Comparison of ENCODE assay signal across 28 cellular contexts in the genomic region with DNA sequence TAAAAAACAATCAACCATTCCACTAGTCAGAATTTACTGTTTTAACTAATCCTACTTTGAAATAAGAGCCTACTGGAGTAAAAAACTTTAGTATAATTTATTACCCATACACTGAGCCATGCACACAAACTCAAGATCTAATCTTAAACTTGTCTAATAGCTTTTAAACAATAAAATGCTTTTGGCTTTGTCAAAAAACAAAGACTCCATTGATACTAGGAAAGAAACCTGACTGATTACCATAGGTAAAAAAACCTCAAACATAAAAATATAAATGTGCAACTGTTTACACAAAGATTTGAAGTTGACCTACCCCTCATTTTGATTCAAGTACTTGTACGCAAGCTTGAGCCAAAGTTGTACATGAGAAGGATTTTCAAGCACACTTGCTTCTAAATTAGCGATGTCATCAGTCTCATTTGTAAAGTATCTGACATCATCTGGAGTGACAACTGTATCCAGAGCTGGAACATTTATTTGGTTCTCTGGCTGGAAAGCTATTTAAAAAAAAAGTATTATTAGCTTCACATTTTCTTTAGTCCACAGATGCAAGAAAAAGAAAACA. TPM values are rescaled to one million over a fixed set of nuclear protein-coding genes. Genes with fewer than 3 reads are reported as not detected.
DNase-seq lines count a peak whose midpoint lies in the region; ATAC-seq, FAIRE-seq and TF ChIP-seq lines count a peak whose summit lies in the region.
"Had no signal": no experiment of that assay in that cellular context is flagged by ENCODE, and none has a peak within 500 bp of the region (broad histone marks: within the 10 kb centered on the region; RNA-seq: fewer than 3 reads in every experiment).

No MANE protein-coding gene starts in this region.

- BruUV-seq in endothelial cell of umbilical vein (replicated peaks; lab: Mats Ljungman, UMichigan), result no TSS peak

- H3K36me3 ChIP-seq in endothelial cell of umbilical vein (ENCODE audit: control insufficient read depth in 2 of 2, extremely low read depth in 1 of 2, insufficient read depth in 2 of 2, low read length in 2 of 2) (peaks cover 7 to 46% of the 10 kb centered on the region in 2 experiments), smooth muscle cell (ENCODE audit: low read depth) (peaks cover 82% of the 10 kb centered on the region)

- peaks cover 19% of the 10 kb centered on the region for H3K4me1 ChIP-seq in endothelial cell of umbilical vein (ENCODE audit: control insufficient read depth, extremely low read depth, insufficient read depth, low read length)
- H3K4me1 ChIP-seq in smooth muscle cell (ENCODE audit: low read depth), result no peaks in the 10 kb centered on the region
- H3K4me1 ChIP-seq: thyroid gland had no signal

- TF ChIP-seq CTCF in endothelial cell of umbilical vein (IDR thresholded peaks at IDR 0.05; ENCODE audit: extremely low read depth in 1 of 2, insufficient read depth in 1 of 2, low read depth in 1 of 2, low read length in 2 of 2) (no peak), smooth muscle cell (IDR thresholded peaks at IDR 0.05; ENCODE audit: borderline replicate concordance, insufficient read depth, poor library complexity, severe bottlenecking) (no peak), GM13976 (IDR thresholded peaks at IDR 0.05; ENCODE audit: borderline replicate concordance, control extremely low read depth, extremely low read depth, insufficient read depth, missing control alignments) (no peak)

- in situ Hi-C loops in GM13976 (cut with MboI; ENCODE audit: low sequenced_read_pairs, unreplicated experiment), result no loop called here

- FAIRE-seq in endothelial cell of umbilical vein (lab: Jason Lieb, UNC), result no peak
- FAIRE-seq: GM18507, K562 had no signal

- no peak for TF ChIP-seq POLR2A in endothelial cell of umbilical vein (IDR thresholded peaks at IDR 0.05; ENCODE audit: low read depth, low read length)

- H3K4me2 ChIP-seq in endothelial cell of umbilical vein (ENCODE audit: insufficient read depth, low read length) (peak overlapping the region; percentile 82), smooth muscle cell (no peak overlapping the region)

- POLR2A ChIA-PET in endothelial cell of umbilical vein (lab: Charles Lee), result interaction anchor here (1.4 kb wide), 1 partner anchor 9 kb away, joined by 4 read pairs; no protein-coding TSS in a partner anchor

- no peaks in the 10 kb centered on the region for H3K27me3 ChIP-seq in endothelial cell of umbilical vein (ENCODE audit: control insufficient read depth in 2 of 2, insufficient read depth in 2 of 2, low read length in 2 of 2)
- H3K27me3 ChIP-seq in smooth muscle cell (ENCODE audit: low read depth), result no peaks in the 10 kb centered on the region
- H3K27me3 ChIP-seq: ascending aorta, foreskin keratinocyte, thyroid gland had no signal

- WGBS in smooth muscle cell (ENCODE audit: low lambda C conversion rate), result 77% methylated on average over 2 of the region's 2 CpGs

- dilution Hi-C loops in endothelial cell of umbilical vein (cut with MboI; ENCODE audit: extremely low pct_ligation_motif_present, low sequenced_read_pairs), result no loop called here

- H3K9ac ChIP-seq in endothelial cell of umbilical vein (replicated peaks; ENCODE audit: extremely low read depth, insufficient read depth, low read length) (peak overlapping the region; percentile 9), smooth muscle cell (ENCODE audit: low read depth) (no peak overlapping the region)
- H3K9ac ChIP-seq: GM23248 had no signal

- H3K27ac ChIP-seq in endothelial cell of umbilical vein (ENCODE audit: insufficient read depth, low read depth, low read length) (peak overlapping the region; percentile 64), smooth muscle cell (ENCODE audit: low read depth) (peak overlapping the region; percentile 66)
- H3K27ac ChIP-seq: ascending aorta, foreskin keratinocyte, thyroid gland had no signal

- no peak for ATAC-seq in HG03108 (IDR thresholded peaks at IDR 0.05; ENCODE audit: unreplicated experiment)
- ATAC-seq: activated naive CD4-positive, alpha-beta T cell treated with anti-CD3 and anti-CD28 coated beads, Interleukin-2, amount 50 U/mL, for 72 hours; CD8-positive, alpha-beta T cell; K562; left cardiac atrium; natural killer cell; WTC11 had no signal

- H3K9me3 ChIP-seq in endothelial cell of umbilical vein (replicated peaks; ENCODE audit: control insufficient read depth, insufficient read depth, low read length), result no peaks in the 10 kb centered on the region
- no peaks in the 10 kb centered on the region for H3K9me3 ChIP-seq in smooth muscle cell (replicated peaks; ENCODE audit: low read depth)
- H3K9me3 ChIP-seq: ascending aorta, thyroid gland had no signal

- H4K20me1 ChIP-seq in endothelial cell of umbilical vein (replicated peaks; ENCODE audit: control insufficient read depth, extremely low read depth, insufficient read depth, low read length) (no peaks in the 10 kb centered on the region), smooth muscle cell (ENCODE audit: low read depth) (peaks cover 66% of the 10 kb centered on the region)

- H3K4me3 ChIP-seq in endothelial cell of umbilical vein (replicated peaks in 1 of 3; ENCODE audit: insufficient read depth in 1 of 3, low read depth in 1 of 3, low read length in 3 of 3) (no peak overlapping the region), smooth muscle cell (no peak overlapping the region)
- H3K4me3 ChIP-seq: ascending aorta, GM23248, K562, thyroid gland had no signal

- DNase-seq in NCI-H2196 (lab: John Stamatoyannopoulos, UW; ENCODE audit: unreplicated experiment) (peak; percentile 11), NCI-H2196 treated with DMSO at 0.1 percent for 48 hours (lab: John Stamatoyannopoulos, UW; ENCODE audit: unreplicated experiment) (no peak), NCI-H774 (lab: John Stamatoyannopoulos, UW) (peak; percentile 40), endothelial cell of umbilical vein (ENCODE audit: low read depth, low spot score) (peak; percentile 29), smooth muscle cell (lab: John Stamatoyannopoulos, UW; ENCODE audit: unreplicated experiment) (no peak), GM13976 (ENCODE audit: low spot score) (no peak)
- DNase-seq in activated naive CD4-positive, alpha-beta T cell treated with Interleukin-2 at 50 U/mL for 16 hours, result no peak
- DNase-seq: CD8-positive, alpha-beta T cell; cerebellar nuclear complex; DMS 273 treated with DMSO at 0.1 percent for 48 hours; effector CD4-positive, alpha-beta T cell; HFFc6; left cardiac atrium; midbrain; natural killer cell; NCI-H1417 treated with DMSO at 0.1 percent for 48 hours; NCI-H2171 treated with DMSO at 0.1 percent for 48 hours; stimulated activated CD4-positive, alpha-beta T cell treated with anti-CD3 and anti-CD28 coated beads, Interleukin-4, amount 100 ng/mL, for 4 hours; T-helper 2 cell; thyroid gland had no signal

- H3K79me2 ChIP-seq in endothelial cell of umbilical vein (ENCODE audit: control insufficient read depth, insufficient read depth, low read length) (peaks cover 12% of the 10 kb centered on the region), smooth muscle cell (ENCODE audit: low read depth) (peaks cover 38% of the 10 kb centered on the region)

- intact Hi-C loops in endothelial cell of umbilical vein (cut with micrococcal nuclease), result no loop called here

- CTCF ChIA-PET in endothelial cell of umbilical vein (lab: Charles Lee), result interaction anchor here (0.7 to 4.4 kb wide), 9 partner anchors 10 to 120 kb away, joined by 3 to 67 read pairs (median 6); partner anchors contain the start of genes THAP2 and ZFC3H1

- no peaks in the 10 kb centered on the region for H3K9me1 ChIP-seq in endothelial cell of umbilical vein (replicated peaks; ENCODE audit: control insufficient read depth, extremely low read depth, insufficient read depth, low read length)

- H2AFZ ChIP-seq in endothelial cell of umbilical vein (ENCODE audit: low read depth, low read length), result no peak overlapping the region
- no peak overlapping the region for H2AFZ ChIP-seq in smooth muscle cell (ENCODE audit: low read depth)
- H2AFZ ChIP-seq: GM23248 had no signal

- peaks cover 3% of the 10 kb centered on the region for H3F3A ChIP-seq in smooth muscle cell (ENCODE audit: low read depth)

TF ChIP-seq in endothelial cell of umbilical vein, 7 proteins besides CTCF, POLR2A, EP300 and RAD21 (continues in another document):
- TF ChIP-seq POLR2AphosphoS5 (IDR thresholded peaks at IDR 0.05; ENCODE audit: insufficient read depth, low read depth, low read length), result no peak

RNA-seq across cellular contexts. Expression of gene ZFC3H1, which starts 36.1 kb away (rescaled TPM):
- total RNA-seq in endothelial cell of umbilical vein (47.6 and 60.4 TPM in 2 replicates), smooth muscle cell (52.9 and 60.2 TPM in 2 replicates)
- polyA plus RNA-seq in endothelial cell of umbilical vein (17.5 and 23.6 TPM in 2 replicates), smooth muscle cell (17.5 and 27.3 TPM in 2 replicates)
- polyA plus RNA-seq in endothelial cell of umbilical vein (2011; cell fraction: cytosol; rRNA removed), result 9.8 and 11.0 TPM in 2 replicates
- polyA plus RNA-seq in endothelial cell of umbilical vein (2011; cell fraction: nucleus; rRNA removed), result 185 and 225 TPM in 2 replicates
- 21.5 and 27.2 TPM in 2 replicates for polyA plus RNA-seq in endothelial cell of umbilical vein (2012)
- 24.8 and 28.8 TPM in 2 replicates for polyA minus RNA-seq in endothelial cell of umbilical vein
- 15.1 TPM for polyA minus RNA-seq in endothelial cell of umbilical vein (2011; cell fraction: cytosol; rRNA and poly(A)+ RNA removed)
- polyA minus RNA-seq in endothelial cell of umbilical vein (2011; cell fraction: nucleus; rRNA and poly(A)+ RNA removed), result 114 and 160 TPM in 2 replicates

RNA-seq across cellular contexts. Expression of gene THAP2, which starts 36.6 kb away (rescaled TPM):
- total RNA-seq in endothelial cell of umbilical vein, result 4.1 and 4.4 TPM in 2 replicates
- polyA plus RNA-seq in endothelial cell of umbilical vein, result 1.0 and 1.4 TPM in 2 replicates
- 1.8 and 2.1 TPM in 2 replicates for polyA plus RNA-seq in endothelial cell of umbilical vein (2011; cell fraction: cytosol; rRNA removed)
- 2.0 and 3.2 TPM in 2 replicates for polyA plus RNA-seq in endothelial cell of umbilical vein (2011; cell fraction: nucleus; rRNA removed)
- polyA plus RNA-seq in endothelial cell of umbilical vein (2012), result 3.9 and 4.7 TPM in 2 replicates
- polyA minus RNA-seq in endothelial cell of umbilical vein, result 0.57 and 1.3 TPM in 2 replicates
- polyA minus RNA-seq in endothelial cell of umbilical vein (2011; cell fraction: cytosol; rRNA and poly(A)+ RNA removed), result 1.5 TPM
- polyA minus RNA-seq in endothelial cell of umbilical vein (2011; cell fraction: nucleus; rRNA and poly(A)+ RNA removed), result 2.0 and 2.8 TPM in 2 replicates
- 18.1 and 33.3 TPM in 2 replicates for total RNA-seq in smooth muscle cell
- polyA plus RNA-seq in smooth muscle cell, result 7.9 and 8.8 TPM in 2 replicates

RNA-seq across cellular contexts. Expression of gene TMEM19, which starts 58.4 kb away (rescaled TPM):
- total RNA-seq in endothelial cell of umbilical vein (23.8 and 24.4 TPM in 2 replicates), smooth muscle cell (11.8 and 19.6 TPM in 2 replicates)
- polyA plus RNA-seq in endothelial cell of umbilical vein (16.7 and 20.4 TPM in 2 replicates), smooth muscle cell (7.1 and 8.3 TPM in 2 replicates)
- 14.2 and 15.6 TPM in 2 replicates for polyA plus RNA-seq in endothelial cell of umbilical vein (2011; cell fraction: cytosol; rRNA removed)
- polyA plus RNA-seq in endothelial cell of umbilical vein (2011; cell fraction: nucleus; rRNA removed), result 6.5 and 13.4 TPM in 2 replicates
- polyA plus RNA-seq in endothelial cell of umbilical vein (2012), result 16.8 and 20.7 TPM in 2 replicates
- 40.6 and 46.6 TPM in 2 replicates for polyA minus RNA-seq in endothelial cell of umbilical vein
- 15.3 TPM for polyA minus RNA-seq in endothelial cell of umbilical vein (2011; cell fraction: cytosol; rRNA and poly(A)+ RNA removed)
- polyA minus RNA-seq in endothelial cell of umbilical vein (2011; cell fraction: nucleus; rRNA and poly(A)+ RNA removed), result 4.5 and 8.4 TPM in 2 replicates

Comparison
In these comparisons a context has a peak if more than half of its experiments do, and no peak if none do; other contexts are left out.
1. DNase-seq: peak in NCI-H2196 (single experiment), NCI-H774 (single experiment) and endothelial cell of umbilical vein (single experiment); none in NCI-H2196 treated with DMSO at 0.1 percent for 48 hours (single experiment), smooth muscle cell (single experiment), activated naive CD4-positive, alpha-beta T cell treated with Interleukin-2 at 50 U/mL for 16 hours (single experiment) and GM13976 (single experiment).